ENCODE assay signal across 7 cellular contexts in genomic region chr5:14153932-14154646, GRCh38. TPM values are rescaled to one million over a fixed set of nuclear protein-coding genes. Genes with fewer than 3 reads are reported as not detected.
A peak's percentile ranks its signal among the peaks of the same experiment; 100 is the strongest.
DNase-seq lines count a peak whose midpoint lies in the region; ATAC-seq and TF ChIP-seq lines count a peak whose summit lies in the region.

No MANE protein-coding gene starts in this region.

- H3K27ac ChIP-seq in esophagus (ENCODE audit: low read depth in 2 of 2, low read length in 1 of 2) (peak overlapping the region; percentile 34 to 61), MM.1S (ENCODE audit: low read length) (no peak overlapping the region)
- H3K27ac ChIP-seq in naive thymus-derived CD4-positive, alpha-beta T cell (ENCODE audit: low read depth, low read length), result no peak overlapping the region

- H3K9me3 ChIP-seq in MG63, result no peaks in the 10 kb centered on the region
- H3K9me3 ChIP-seq in esophagus (ENCODE audit: control insufficient read depth in 2 of 2, insufficient read depth in 1 of 2, low read depth in 1 of 2, low read length in 1 of 2), result no peaks in the 10 kb centered on the region
- no peaks in the 10 kb centered on the region for H3K9me3 ChIP-seq in naive thymus-derived CD4-positive, alpha-beta T cell (ENCODE audit: control insufficient read depth in 2 of 3, low read length in 3 of 3)
- no peaks in the 10 kb centered on the region for H3K9me3 ChIP-seq in MM.1S (replicated peaks; ENCODE audit: insufficient read depth, low read length)

- H3K4me1 Mint-ChIP-seq in naive thymus-derived CD4-positive, alpha-beta T cell, result no peaks in the 10 kb centered on the region

- H3K27me3 ChIP-seq in MG63, result no peaks in the 10 kb centered on the region
- no peaks in the 10 kb centered on the region for H3K27me3 ChIP-seq in esophagus (ENCODE audit: control insufficient read depth in 1 of 2, insufficient read depth in 2 of 2, low read length in 2 of 2)
- no peaks in the 10 kb centered on the region for H3K27me3 ChIP-seq in naive thymus-derived CD4-positive, alpha-beta T cell (ENCODE audit: control insufficient read depth in 2 of 2, insufficient read depth in 2 of 2, low read length in 2 of 2)
- H3K27me3 ChIP-seq in MM.1S (replicated peaks; ENCODE audit: insufficient read depth, low read length), result no peaks in the 10 kb centered on the region

- peaks cover 8% of the 10 kb centered on the region; the same call in 1 of the 2 replicates for H4K20me1 ChIP-seq in MM.1S (ENCODE audit: insufficient read depth, low read length)

- peaks cover 42% of the 10 kb centered on the region for H3K36me3 ChIP-seq in MG63
- no peaks in the 10 kb centered on the region for H3K36me3 ChIP-seq in esophagus (ENCODE audit: control insufficient read depth in 2 of 2, insufficient read depth in 2 of 2, low read length in 1 of 2)
- H3K36me3 ChIP-seq in naive thymus-derived CD4-positive, alpha-beta T cell (ENCODE audit: control insufficient read depth in 2 of 3, insufficient read depth in 3 of 3, low read length in 3 of 3), result no peaks in the 10 kb centered on the region
- H3K36me3 ChIP-seq in MM.1S (replicated peaks; ENCODE audit: insufficient read depth, low read length), result no peaks in the 10 kb centered on the region

- TF ChIP-seq CTCF in MM.1S (IDR thresholded peaks at IDR 0.05; ENCODE audit: low read length), result no peak

- peaks cover 2 to 6% of the 10 kb centered on the region in 2 donors for H3K4me1 ChIP-seq in esophagus (ENCODE audit: control insufficient read depth in 2 of 2, insufficient read depth in 2 of 2, low read length in 1 of 2)
- no peaks in the 10 kb centered on the region for H3K4me1 ChIP-seq in naive thymus-derived CD4-positive, alpha-beta T cell (ENCODE audit: control insufficient read depth in 2 of 2, insufficient read depth in 2 of 2, low read length in 2 of 2)
- no peaks in the 10 kb centered on the region for H3K4me1 ChIP-seq in MM.1S (ENCODE audit: low read length)

- no peaks in the 10 kb centered on the region for H3K9me2 ChIP-seq in MM.1S (replicated peaks; ENCODE audit: insufficient read depth, low read length)

- no peaks in the 10 kb centered on the region for H3K9me3 Mint-ChIP-seq in naive thymus-derived CD4-positive, alpha-beta T cell

- no peak overlapping the region for H3K4me2 ChIP-seq in MM.1S (ENCODE audit: low read depth, low read length)

- 40 to 44% methylated on average over 12 of the region's 12 CpGs for WGBS in esophagus, 2 donors

- peak; percentile 96 for DNase-seq in MG63
- DNase-seq in naive thymus-derived CD4-positive, alpha-beta T cell, result no peak
- no peak for DNase-seq in GM19238 (ENCODE audit: insufficient read length, low spot score)
- no peak for DNase-seq in MM.1S

- CTCF ChIA-PET in naive thymus-derived CD4-positive, alpha-beta T cell (lab: Charles Lee), result no interaction called here

- POLR2A ChIA-PET in naive thymus-derived CD4-positive, alpha-beta T cell (lab: Charles Lee), result no interaction called here

- H3K4me3 ChIP-seq in MG63 (peak overlapping the region; percentile 17), esophagus (ENCODE audit: low read depth in 1 of 2, low read length in 2 of 2) (no peak overlapping the region), MM.1S (ENCODE audit: low read length) (no peak overlapping the region)
- H3K4me3 ChIP-seq in naive thymus-derived CD4-positive, alpha-beta T cell (ENCODE audit: low read length), result no peak overlapping the region

- H3K79me2 ChIP-seq in MM.1S (ENCODE audit: low read length), result peaks cover 97% of the 10 kb centered on the region

- intact Hi-C loops in naive thymus-derived CD4-positive, alpha-beta T cell (cut with micrococcal nuclease), result no loop called here

- H3K4me3 Mint-ChIP-seq in naive thymus-derived CD4-positive, alpha-beta T cell, result no peak overlapping the region

- no peaks in the 10 kb centered on the region for H3K36me3 Mint-ChIP-seq in naive thymus-derived CD4-positive, alpha-beta T cell

- peaks cover 17 to 30% (median 22%) of the 10 kb centered on the region in 5 donors for H3K27me3 Mint-ChIP-seq in naive thymus-derived CD4-positive, alpha-beta T cell

- no peaks in the 10 kb centered on the region for H3F3A ChIP-seq in MM.1S (ENCODE audit: insufficient read depth, low read length)

- H3K9ac ChIP-seq in MM.1S (ENCODE audit: low read length), result no peak overlapping the region

- no peak overlapping the region for H2AFZ ChIP-seq in MM.1S (ENCODE audit: low read length)

- ATAC-seq in GM21515 (IDR thresholded peaks at IDR 0.05; ENCODE audit: unreplicated experiment) (peak; percentile 35), HG02938 (IDR thresholded peaks at IDR 0.05; ENCODE audit: unreplicated experiment) (no peak)
- ATAC-seq in naive thymus-derived CD4-positive, alpha-beta T cell, result peak; percentile 58

- H3K27ac Mint-ChIP-seq in naive thymus-derived CD4-positive, alpha-beta T cell, result no peak overlapping the region

RNA-seq across cellular contexts. Expression of gene TRIO, which starts 10.9 kb away (rescaled TPM):
- 123 and 124 TPM in 2 replicates for total RNA-seq in MG63 (2014; rRNA removed; shearing (Covaris generic); ENCODE audit: low replicate concordance)
- polyA plus RNA-seq in esophagus, result 10 to 100 TPM; 10.3 to 22.8 TPM
- total RNA-seq in naive thymus-derived CD4-positive, alpha-beta T cell, result 10 to 100 TPM in 2 of 5 experiments, 1 to 10 TPM in 3; 5.5 to 45.9 (median 8.5) TPM
- polyA plus RNA-seq in naive thymus-derived CD4-positive, alpha-beta T cell, result under 1 TPM; 0.16 to 0.53 TPM

Comparison
In these comparisons a context has a peak if more than half of its experiments do, and no peak if none do; other contexts are left out.
1. H3K27ac ChIP-seq: peak in esophagus (2 of 2); none in naive thymus-derived CD4-positive, alpha-beta T cell (single experiment) and MM.1S (single experiment).